Comparison of ENCODE assay signal across 8 cellular contexts in the genomic region with DNA sequence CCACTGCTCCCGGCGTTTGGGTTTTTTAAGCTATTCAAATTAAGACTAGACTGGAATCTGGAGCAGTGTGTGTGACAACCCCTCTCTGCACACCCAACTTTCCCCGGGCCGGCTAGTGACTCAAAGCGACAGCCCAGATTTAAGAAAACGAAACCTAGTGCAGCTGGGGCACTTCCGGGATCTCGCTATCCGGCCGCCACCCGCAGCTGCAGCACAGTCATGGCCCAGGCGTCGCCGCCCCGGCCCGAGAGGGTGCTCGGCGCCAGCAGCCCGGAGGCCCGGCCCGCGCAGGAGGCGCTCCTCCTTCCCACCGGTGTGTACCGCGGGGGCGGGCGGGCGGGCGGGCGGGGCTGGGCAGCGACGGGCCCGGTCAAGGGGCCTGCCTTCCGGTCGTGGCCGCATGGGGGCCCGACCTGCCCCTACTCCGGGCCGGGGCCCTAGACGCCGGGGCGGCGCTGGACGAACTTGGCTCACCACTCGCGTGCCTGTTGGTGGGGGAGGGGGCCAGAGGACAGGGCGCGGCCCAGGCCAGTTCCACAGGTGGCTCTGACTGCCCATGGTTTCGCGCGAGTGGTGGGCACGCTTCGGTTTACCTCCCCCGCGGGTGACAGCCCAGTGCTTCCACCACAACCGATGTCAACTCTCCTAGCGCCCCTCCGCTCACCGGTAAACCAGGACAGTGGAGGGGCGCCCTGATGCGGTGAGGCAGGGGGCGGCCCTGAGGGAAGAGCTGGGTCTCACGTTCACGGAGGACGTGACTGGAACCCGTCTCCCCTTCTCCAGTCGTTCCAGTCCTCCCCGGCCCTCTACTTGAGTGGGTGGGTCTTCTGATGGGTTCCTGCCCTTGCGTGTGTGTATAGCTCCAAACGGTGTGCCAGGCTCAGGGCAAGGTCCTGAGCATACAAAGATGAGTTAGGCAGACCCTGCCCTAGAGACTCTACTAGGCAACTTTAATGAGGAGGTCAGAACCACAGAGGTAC. TPM values are rescaled to one million over a fixed set of nuclear protein-coding genes. Genes with fewer than 3 reads are reported as not detected.
DNase-seq lines count a peak whose midpoint lies in the region; ATAC-seq and TF ChIP-seq lines count a peak whose summit lies in the region.

A gene (plus strand): TSS at position 171 of the 980 bp plus-strand sequence. CDS start 49 bp downstream, at position 220.

- TF ChIP-seq CTCF in GM20000 (IDR thresholded peaks at IDR 0.05; ENCODE audit: extremely low read depth, missing control alignments) (no peak), heart right ventricle (IDR thresholded peaks at IDR 0.05) (peak in 5 of 9 donors; percentile 15 to 39 (median 36)), prostate gland (IDR thresholded peaks at IDR 0.05) (no peak), upper lobe of right lung (IDR thresholded peaks at IDR 0.05) (peak; percentile 16)

- peaks cover 0 to 44% (median 9%) of the 10 kb centered on the region in 9 donors for H3K4me1 ChIP-seq in heart right ventricle
- H3K4me1 ChIP-seq in prostate gland (replicated peaks) = no peaks in the 10 kb centered on the region
- H3K4me1 ChIP-seq in upper lobe of right lung = peaks cover 9% of the 10 kb centered on the region

- DNase-seq in Caki2 (ENCODE audit: low read depth) (peak; percentile 57), GM20000 (ENCODE audit: low spot score) (peak; percentile 94), HPDE6-E6E7 (ENCODE audit: extremely low spot score) (peak; percentile 31), amniotic epithelial cell (ENCODE audit: low read depth) (peak; percentile 54), heart right ventricle (peak; percentile 79 to 82), prostate gland (ENCODE audit: low spot score) (peak; percentile 77), upper lobe of right lung (peak; percentile 94)

- no peaks in the 10 kb centered on the region for H3K9me3 ChIP-seq in heart right ventricle
- no peaks in the 10 kb centered on the region for H3K9me3 ChIP-seq in prostate gland
- H3K9me3 ChIP-seq in upper lobe of right lung = no peaks in the 10 kb centered on the region

- peak; percentile 46 for TF ChIP-seq POLR2A in prostate gland (IDR thresholded peaks at IDR 0.05)

- in situ Hi-C loops in Caki2 (cut with HindIII; ENCODE audit: low pct_unique_long_range_greater_than_20kb, low sequenced_read_pairs) = no loop called here

- H3K27me3 ChIP-seq in heart right ventricle (no peaks in the 10 kb centered on the region), prostate gland (replicated peaks; ENCODE audit: insufficient read depth) (no peaks in the 10 kb centered on the region), upper lobe of right lung (no peaks in the 10 kb centered on the region)

- ATAC-seq in heart right ventricle (peak; percentile 88 to 92 (median 91)), upper lobe of right lung (peak; percentile 95)

- H3K4me3 ChIP-seq in heart right ventricle (peak within 1 kb of the TSS; percentile 46 to 84 (median 70)), prostate gland (peak within 1 kb of the TSS; percentile 58 to 65), upper lobe of right lung (peak within 1 kb of the TSS; percentile 58)

- WGBS in heart right ventricle, 2 donors = 3 to 5% methylated on average over 67 to 71 of the region's 71 CpGs
- 9% methylated on average over 24 of the region's 71 CpGs for WGBS in prostate gland

- intact Hi-C loops in T-helper 1 cell treated with Interleukin-12 subunit alpha and Interleukin-12 subunit beta and Interleukin-4 antibody, amounts not matched to agents 30 ng/mL and 1 ng/mL, for 36 hours (cut with micrococcal nuclease) = loop anchor here (1.0 to 5.0 kb wide), 15 partner anchors 45 to 1955 kb away; a partner anchor contains a TSS
- intact Hi-C loops in heart right ventricle (cut with DNase I) = loop anchor here in 6 of 10 donors (2.0 to 10.0 kb wide), 7 partner anchors 51 to 111 kb away; a partner anchor contains a TSS
- intact Hi-C loops in prostate gland (cut with DNase I) = loop anchor here (5.0 kb wide), 3 partner anchors 49 to 194 kb away; no protein-coding TSS in a partner anchor
- intact Hi-C loops in upper lobe of right lung (cut with DNase I) = no loop called here

- H3K36me3 ChIP-seq in heart right ventricle (peaks cover 0 to 35% (median 0%) of the 10 kb centered on the region in 9 donors), prostate gland (no peaks in the 10 kb centered on the region), upper lobe of right lung (peaks cover 15% of the 10 kb centered on the region)

- H3K27ac ChIP-seq in heart right ventricle = peak within 1 kb of the TSS; percentile 92 to 98 (median 94)
- H3K27ac ChIP-seq in prostate gland = peak within 1 kb of the TSS; percentile 92 to 95
- H3K27ac ChIP-seq in upper lobe of right lung = peak within 1 kb of the TSS; percentile 93

RNA-seq across cellular contexts. Expression of the gene that starts here (rescaled TPM):
- 6.7 and 8.8 TPM in 2 replicates for total RNA-seq in Caki2 (2014; rRNA removed; shearing (Covaris generic); ENCODE audit: low replicate concordance)
- total RNA-seq in T-helper 1 cell treated with Interleukin-12 subunit alpha and Interleukin-12 subunit beta and Interleukin-4 antibody, amounts not matched to agents 30 ng/mL and 1 ng/mL, for 36 hours = 118 and 122 TPM in 2 replicates
- 10 to 100 TPM; 16.6 to 43.4 (median 19.6) TPM for total RNA-seq in heart right ventricle
- 10 to 100 TPM; 22.4 to 61.2 TPM for polyA plus RNA-seq in heart right ventricle
- 10 to 100 TPM; 28.5 to 29.5 TPM for total RNA-seq in prostate gland
- total RNA-seq in upper lobe of right lung = 57.7 TPM

Comparison
In these comparisons a context has a peak if more than half of its experiments do, and no peak if none do; other contexts are left out.
1. Peak in every context shown above with its lines: DNase-seq, ATAC-seq, H3K4me3 ChIP-seq and H3K27ac ChIP-seq.
2. DNase-seq: peak in every context shown above with its lines; median percentile 94 in GM20000; 94 in upper lobe of right lung; 80 in heart right ventricle; 77 in prostate gland; 57 in Caki2; 54 in amniotic epithelial cell; 31 in HPDE6-E6E7.
3. CTCF ChIP-seq: peak in heart right ventricle (5 of 9) and upper lobe of right lung (single experiment); none in GM20000 (single experiment) and prostate gland (0 of 4).